Comparison of ENCODE assay signal across 9 cellular contexts in genomic region chr17:38598536-38598935, GRCh38. TPM values are rescaled to one million over a fixed set of nuclear protein-coding genes. Genes with fewer than 3 reads are reported as not detected.
A peak's percentile ranks its signal among the peaks of the same experiment; 100 is the strongest.
DNase-seq lines count a peak whose midpoint lies in the region; ATAC-seq, FAIRE-seq and TF ChIP-seq lines count a peak whose summit lies in the region.
"Had no signal": no experiment of that assay in that cellular context is flagged by ENCODE, and none has a peak within 500 bp of the region (broad histone marks: within the 10 kb centered on the region; RNA-seq: fewer than 3 reads in every experiment).

No MANE protein-coding gene starts in this region.

- TF ChIP-seq CTCF in GM10248 (IDR thresholded peaks at IDR 0.05; ENCODE audit: control extremely low read depth, extremely low read depth, low read depth, missing control alignments) = no peak
- TF ChIP-seq CTCF in NB4 (IDR thresholded peaks at IDR 0.05; ENCODE audit: low read depth, low read length) = no peak
- TF ChIP-seq CTCF in RWPE2 (IDR thresholded peaks at IDR 0.05; ENCODE audit: poor library complexity, severe bottlenecking) = no peak
- TF ChIP-seq CTCF in lower leg skin (IDR thresholded peaks at IDR 0.05) = no peak

- H3K9me3 ChIP-seq in RWPE2 (ENCODE audit: severe bottlenecking) (no peaks in the 10 kb centered on the region), small intestine (ENCODE audit: control insufficient read depth, low read depth) (no peaks in the 10 kb centered on the region)
- H3K9me3 ChIP-seq: upper lobe of left lung had no signal

- H3K36me3 ChIP-seq in RWPE2 (ENCODE audit: low read depth) (no peaks in the 10 kb centered on the region), small intestine (ENCODE audit: control insufficient read depth in 2 of 2, insufficient read depth in 2 of 2, low read length in 2 of 2) (no peaks in the 10 kb centered on the region)
- H3K36me3 ChIP-seq: upper lobe of left lung had no signal

- intact Hi-C loops in lower leg skin (cut with DNase I; ENCODE audit: low total_unique reads) = no loop called here

- POLR2A ChIA-PET in GM10248 (lab: Yijun Ruan, JAX) = no interaction called here

- TF ChIP-seq POLR2A in NB4 (IDR thresholded peaks at IDR 0.05; ENCODE audit: extremely low read depth, insufficient read length) (no peak), lower leg skin (IDR thresholded peaks at IDR 0.05) (no peak)

- WGBS in small intestine, 3 donors = 0 to 10% (median 7%) methylated on average over 4 of the region's 4 CpGs
- WGBS in lower leg skin, 2 donors = 18 to 38% methylated on average over 4 of the region's 4 CpGs

- no peaks in the 10 kb centered on the region for H3K4me1 ChIP-seq in RWPE2 (ENCODE audit: insufficient read depth, poor library complexity, severe bottlenecking)
- H3K4me1 ChIP-seq in small intestine (ENCODE audit: control insufficient read depth in 2 of 2, insufficient read depth in 1 of 2, low read depth in 1 of 2, low read length in 1 of 2) = peaks cover 0 to 3% of the 10 kb centered on the region in 2 donors
- H3K4me1 ChIP-seq: upper lobe of left lung had no signal

- FAIRE-seq in small intestine (lab: Jason Lieb, UNC) = no peak
- FAIRE-seq: islet of Langerhans had no signal

- ATAC-seq in RWPE2 (ENCODE audit: low read depth) = peak; percentile 69
- no peak for ATAC-seq in HG03521 (IDR thresholded peaks at IDR 0.05; ENCODE audit: unreplicated experiment)

- H3K27ac ChIP-seq in RWPE2 (ENCODE audit: poor library complexity, severe bottlenecking) (no peak overlapping the region), small intestine (ENCODE audit: low read depth in 1 of 2, low read length in 1 of 2) (no peak overlapping the region)
- H3K27ac ChIP-seq: upper lobe of left lung had no signal

- CTCF ChIA-PET in GM10248 (lab: Yijun Ruan, JAX) = interaction anchor here (1.0 to 3.8 kb wide), 7 partner anchors 9 to 68 kb away, joined by 3 to 15 read pairs (median 3); no protein-coding TSS in a partner anchor

- no peaks in the 10 kb centered on the region for H3K27me3 ChIP-seq in RWPE2 (ENCODE audit: insufficient read depth, poor library complexity, severe bottlenecking)
- H3K27me3 ChIP-seq in small intestine (ENCODE audit: control insufficient read depth in 2 of 2, insufficient read depth in 2 of 2, low read length in 2 of 2) = peaks cover 0 to 11% of the 10 kb centered on the region in 2 donors

- H3K4me3 ChIP-seq in NB4 (ENCODE audit: low read depth, low read length) (no peak overlapping the region), RWPE2 (ENCODE audit: severe bottlenecking) (no peak overlapping the region), small intestine (ENCODE audit: low read depth in 1 of 2, low read length in 2 of 2) (no peak overlapping the region), lower leg skin (ENCODE audit: low read depth, poor library complexity, severe bottlenecking) (no peak overlapping the region)
- H3K4me3 ChIP-seq: upper lobe of left lung had no signal

- DNase-seq in GM10248 (ENCODE audit: extremely low spot score) = peak; percentile 58
- peak; percentile 90 for DNase-seq in NB4 (ENCODE audit: low read depth)
- DNase-seq in RWPE2 (ENCODE audit: low spot score) = no peak
- peak; percentile 10 for DNase-seq in fibroblast of gingiva (ENCODE audit: low read depth)
- peak; percentile 64 for DNase-seq in small intestine
- no peak for DNase-seq in lower leg skin (ENCODE audit: low spot score in 2 of 2)

RNA-seq across cellular contexts. Expression of gene SRCIN1, which starts 7.2 kb away (rescaled TPM):
- polyA plus RNA-seq in small intestine = 1 to 10 TPM in 1 of 3 donors, under 1 TPM in 2; 0.45 to 1.4 (median 0.54) TPM
- 10 to 100 TPM; 12.0 to 20.2 (median 15.6) TPM for total RNA-seq in lower leg skin

Comparison
In these comparisons a context has a peak if more than half of its experiments do, and no peak if none do; other contexts are left out.
1. DNase-seq: peak in GM10248 (single experiment), NB4 (single experiment), fibroblast of gingiva (single experiment) and small intestine (single experiment); none in RWPE2 (single experiment) and lower leg skin (0 of 2).